ENCODE assay signal across 8 cellular contexts in genomic region chr14:24298892-24299254, GRCh38. TPM values are rescaled to one million over a fixed set of nuclear protein-coding genes. Genes with fewer than 3 reads are reported as not detected.
DNase-seq lines count a peak whose midpoint lies in the region; ATAC-seq and TF ChIP-seq lines count a peak whose summit lies in the region.

No MANE protein-coding gene starts in this region.

- H3K27ac Mint-ChIP-seq in natural killer cell treated with Interleukin-12 subunit alpha and Interleukin-12 subunit beta and Interleukin-15 and Interleukin-18, amount 100 ng/mL, for 72 hours: peak overlapping the region; percentile 78 to 90

- no peaks in the 10 kb centered on the region for H3K9me3 Mint-ChIP-seq in natural killer cell treated with Interleukin-12 subunit alpha and Interleukin-12 subunit beta and Interleukin-15 and Interleukin-18, amount 100 ng/mL, for 72 hours

- peak; percentile 3 for ATAC-seq in GM18868 (IDR thresholded peaks at IDR 0.05; ENCODE audit: unreplicated experiment)
- no peak for ATAC-seq in natural killer cell treated with Interleukin-12 subunit alpha and Interleukin-12 subunit beta and Interleukin-15 and Interleukin-18, amount 100 ng/mL, for 72 hours
- no peak for ATAC-seq in HG03469 (IDR thresholded peaks at IDR 0.05; ENCODE audit: unreplicated experiment)
- no peak for ATAC-seq in GM21447 (IDR thresholded peaks at IDR 0.05; ENCODE audit: unreplicated experiment)
- no peak for ATAC-seq in HG02678 (IDR thresholded peaks at IDR 0.05; ENCODE audit: unreplicated experiment)

- DNase-seq in AG04449 (ENCODE audit: low read depth, low spot score) (peak; percentile 31), RPMI8226 (peak; percentile 28), epithelial cell of esophagus (ENCODE audit: low read depth) (peak; percentile 95)
- no peak for DNase-seq in natural killer cell treated with Interleukin-12 subunit alpha and Interleukin-12 subunit beta and Interleukin-15 and Interleukin-18, amount 100 ng/mL, for 72 hours (ENCODE audit: low spot score)

- peaks cover under 1% of the 10 kb centered on the region for H3K36me3 Mint-ChIP-seq in natural killer cell treated with Interleukin-12 subunit alpha and Interleukin-12 subunit beta and Interleukin-15 and Interleukin-18, amount 100 ng/mL, for 72 hours

- H3K4me3 Mint-ChIP-seq in natural killer cell treated with Interleukin-12 subunit alpha and Interleukin-12 subunit beta and Interleukin-15 and Interleukin-18, amount 100 ng/mL, for 72 hours: peak overlapping the region; percentile 92

- peak overlapping the region; percentile 99 for H3K4me3 ChIP-seq in AG04449 (ENCODE audit: low read depth, low read length)
- peak overlapping the region; percentile 79 for H3K4me3 ChIP-seq in epithelial cell of esophagus (ENCODE audit: low read length)

- POLR2A ChIA-PET in AG04449 (lab: Yijun Ruan, JAX): interaction anchor here (0.8 to 4.1 kb wide), 5 partner anchors 28 to 158 kb away, joined by 3 to 26 read pairs (median 4); partner anchors contain the start of genes EMC9, IPO4, RABGGTA and TINF2

- TF ChIP-seq CTCF in AG04449 (IDR thresholded peaks at IDR 0.05; ENCODE audit: insufficient read depth, low read length, missing control alignments) (no peak), epithelial cell of esophagus (IDR thresholded peaks at IDR 0.05; ENCODE audit: insufficient read depth, low read depth, low read length, missing control alignments) (peak; percentile 4)

- CTCF ChIA-PET in AG04449 (lab: Yijun Ruan, JAX): interaction anchor here (1.4 to 21.1 kb wide), 14 partner anchors 9 to 242 kb away, joined by 5 to 688 read pairs (median 42); partner anchors contain the start of genes ADCY4, CBLN3, CHMP4A and CIDEB

- no peaks in the 10 kb centered on the region for H3K27me3 Mint-ChIP-seq in natural killer cell treated with Interleukin-12 subunit alpha and Interleukin-12 subunit beta and Interleukin-15 and Interleukin-18, amount 100 ng/mL, for 72 hours

- peaks cover 41 to 49% of the 10 kb centered on the region in 2 donors for H3K4me1 Mint-ChIP-seq in natural killer cell treated with Interleukin-12 subunit alpha and Interleukin-12 subunit beta and Interleukin-15 and Interleukin-18, amount 100 ng/mL, for 72 hours (ENCODE audit: low read depth in 2 of 2)

RNA-seq across cellular contexts. Expression of gene DHRS1, which starts 0.7 kb away (rescaled TPM):
- 10 to 100 TPM; 15.6 to 17.4 TPM for total RNA-seq in natural killer cell treated with Interleukin-12 subunit alpha and Interleukin-12 subunit beta and Interleukin-15 and Interleukin-18, amount 100 ng/mL, for 72 hours

RNA-seq across cellular contexts. Expression of gene NOP9, which starts 0.8 kb away (rescaled TPM):
- 10 to 100 TPM; 38.5 to 59.0 TPM for total RNA-seq in natural killer cell treated with Interleukin-12 subunit alpha and Interleukin-12 subunit beta and Interleukin-15 and Interleukin-18, amount 100 ng/mL, for 72 hours

RNA-seq across cellular contexts. Expression of gene CIDEB, which starts 8.9 kb away (rescaled TPM):
- total RNA-seq in natural killer cell treated with Interleukin-12 subunit alpha and Interleukin-12 subunit beta and Interleukin-15 and Interleukin-18, amount 100 ng/mL, for 72 hours: 10 to 100 TPM in 1 of 2 donors, 1 to 10 TPM in 1; 6.8 to 20.2 TPM

RNA-seq across cellular contexts. Expression of gene LTB4R2, which starts 11.1 kb away (rescaled TPM):
- total RNA-seq in natural killer cell treated with Interleukin-12 subunit alpha and Interleukin-12 subunit beta and Interleukin-15 and Interleukin-18, amount 100 ng/mL, for 72 hours: 10 to 100 TPM; 13.7 to 27.1 TPM

RNA-seq across cellular contexts. Expression of gene LTB4R, which starts 12.4 kb away (rescaled TPM):
- total RNA-seq in natural killer cell treated with Interleukin-12 subunit alpha and Interleukin-12 subunit beta and Interleukin-15 and Interleukin-18, amount 100 ng/mL, for 72 hours: 10 to 100 TPM; 13.2 to 37.3 TPM
